3 cellular contexts compared by ENCODE assay signal in the genomic region with DNA sequence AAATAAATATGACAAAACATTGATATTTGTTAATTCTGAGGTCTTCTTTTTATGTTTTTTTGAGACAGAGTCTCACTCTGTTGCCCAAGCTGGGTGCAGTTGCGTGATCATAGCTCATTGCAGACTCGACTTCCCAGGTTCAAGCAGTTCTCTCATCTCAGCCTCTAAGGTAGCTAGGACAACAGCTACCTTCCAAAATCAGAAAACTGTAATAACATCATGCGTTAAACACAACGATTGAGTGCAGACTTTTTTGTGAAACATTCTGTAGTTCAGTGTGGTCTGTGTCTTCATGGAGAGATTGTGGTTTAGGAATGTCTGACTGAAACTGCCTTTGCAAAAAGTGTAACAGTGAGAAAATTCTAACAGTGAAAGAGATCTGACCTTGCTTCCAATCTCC.
TF ChIP-seq lines count a peak whose summit lies in the region.

No MANE protein-coding gene starts in this region.

TF ChIP-seq in SK-N-SH, 30 proteins besides CTCF, POLR2A, EP300 and RAD21:
- no peak for TF ChIP-seq FOSL2 (IDR thresholded peaks at IDR 0.05; ENCODE audit: borderline replicate concordance, low read depth)

TF ChIP-seq in SK-N-SH treated with all-trans-retinoic acid at 6 μM for 48 hours, 23 proteins besides CTCF, POLR2A, EP300 and RAD21:
- TF ChIP-seq SNAI2 (CRISPR knock-in tag; IDR thresholded peaks at IDR 0.05): no peak
- TF ChIP-seq GLIS3 (CRISPR knock-in tag; IDR thresholded peaks at IDR 0.05): no peak
- TF ChIP-seq, protein P1, sequence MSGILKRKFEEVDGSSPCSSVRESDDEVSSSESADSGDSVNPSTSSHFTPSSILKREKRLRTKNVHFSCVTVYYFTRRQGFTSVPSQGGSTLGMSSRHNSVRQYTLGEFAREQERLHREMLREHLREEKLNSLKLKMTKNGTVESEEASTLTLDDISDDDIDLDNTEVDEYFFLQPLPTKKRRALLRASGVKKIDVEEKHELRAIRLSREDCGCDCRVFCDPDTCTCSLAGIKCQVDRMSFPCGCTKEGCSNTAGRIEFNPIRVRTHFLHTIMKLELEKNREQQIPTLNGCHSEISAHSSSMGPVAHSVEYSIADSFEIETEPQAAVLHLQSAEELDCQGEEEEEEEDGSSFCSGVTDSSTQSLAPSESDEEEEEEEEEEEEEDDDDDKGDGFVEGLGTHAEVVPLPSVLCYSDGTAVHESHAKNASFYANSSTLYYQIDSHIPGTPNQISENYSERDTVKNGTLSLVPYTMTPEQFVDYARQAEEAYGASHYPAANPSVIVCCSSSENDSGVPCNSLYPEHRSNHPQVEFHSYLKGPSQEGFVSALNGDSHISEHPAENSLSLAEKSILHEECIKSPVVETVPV (CRISPR knock-in tag; IDR thresholded peaks at IDR 0.05): no peak
- TF ChIP-seq ISL1 (CRISPR knock-in tag; IDR thresholded peaks at IDR 0.05): no peak
- TF ChIP-seq ZNF565 (CRISPR knock-in tag; conservative IDR thresholded peaks at IDR 0.05; ENCODE audit: low read depth): no peak

TF ChIP-seq in GM12878, 131 proteins besides CTCF, POLR2A, EP300 and RAD21:
- TF ChIP-seq STAT1 (conservative IDR thresholded peaks at IDR 0.05) (no peak), NFXL1 (IDR thresholded peaks at IDR 0.05; ENCODE audit: borderline replicate concordance) (peak; percentile 63)
